Comparison of ENCODE assay signal across 8 cellular contexts in genomic region chr1:32073387-32074229, GRCh38. TPM values are rescaled to one million over a fixed set of nuclear protein-coding genes. Genes with fewer than 3 reads are reported as not detected.
A peak's percentile ranks its signal among the peaks of the same experiment; 100 is the strongest.
DNase-seq lines count a peak whose midpoint lies in the region; ATAC-seq, FAIRE-seq and TF ChIP-seq lines count a peak whose summit lies in the region.

No MANE protein-coding gene starts in this region.

- H3K9me3 ChIP-seq in Caco-2 = no peaks in the 10 kb centered on the region
- no peaks in the 10 kb centered on the region for H3K9me3 ChIP-seq in K562 (replicated peaks; ENCODE audit: control insufficient read depth, insufficient read depth, low read depth, low read length)
- no peaks in the 10 kb centered on the region for H3K9me3 ChIP-seq in right lobe of liver

- peaks cover 21% of the 10 kb centered on the region for H3K79me2 ChIP-seq in K562 (ENCODE audit: control insufficient read depth, insufficient read depth, low read length)

- POLR2A ChIA-PET in Caco-2 (lab: Charles Lee) (interaction anchor here (0.6 to 1.4 kb wide), 4 partner anchors 18 to 262 kb away, joined by 3 to 9 read pairs (median 6); partner anchors contain the start of gene KPNA6), K562 (lab: Yijun Ruan, JAX) (interaction anchor here (0.5 to 2.7 kb wide), 29 partner anchors 8 to 358 kb away, joined by 3 to 17 read pairs (median 4); partner anchors contain the start of genes CCDC28B, KPNA6 and MARCKSL1)

- TF ChIP-seq POLR2A in K562 (conservative IDR thresholded peaks at IDR 0.05) (no peak), right lobe of liver (IDR thresholded peaks at IDR 0.05) (no peak)

- in situ Hi-C loops in K562 (cut with MboI) = no loop called here

- H3K4me3 Mint-ChIP-seq in Caco-2 (ENCODE audit: unreplicated experiment) = peak overlapping the region; percentile 88

- peaks cover 11% of the 10 kb centered on the region for H3K36me3 Mint-ChIP-seq in Caco-2 (ENCODE audit: insufficient read depth, unreplicated experiment)

- ATAC-seq in HG03159 (IDR thresholded peaks at IDR 0.05; ENCODE audit: unreplicated experiment) = peak; percentile 24
- peak; percentile 68 for ATAC-seq in K562
- ATAC-seq in right lobe of liver = no peak
- no peak for ATAC-seq in HG02852 (IDR thresholded peaks at IDR 0.05; ENCODE audit: unreplicated experiment)

- peaks cover 16% of the 10 kb centered on the region for H3K4me1 Mint-ChIP-seq in Caco-2 (ENCODE audit: low read depth, unreplicated experiment)

- CTCF ChIA-PET in Caco-2 (lab: Charles Lee) (interaction anchor here (0.6 to 2.2 kb wide), 14 partner anchors 11 to 492 kb away, joined by 3 to 9 read pairs (median 4); partner anchors contain the start of gene KPNA6), K562 (lab: Yijun Ruan, JAX; ENCODE audit: low intra/inter-chr PET ratio) (interaction anchor here (0.5 kb wide), 1 partner anchor 61 kb away, joined by 4 read pairs; no protein-coding TSS in a partner anchor)

- H3K27ac ChIP-seq in K562 (ENCODE audit: extremely low read depth, low read depth, low read length) (peak overlapping the region; percentile 79), right lobe of liver (peak overlapping the region; percentile 81 to 86 (median 86)), urinary bladder (ENCODE audit: low read depth) (peak overlapping the region; percentile 62)

- H3K4me3 ChIP-seq in Caco-2 (ENCODE audit: low read depth, low read length) = peak overlapping the region; percentile 79
- peak overlapping the region; percentile 83 for H3K4me3 ChIP-seq in K562
- peak overlapping the region; percentile 71 to 93 (median 83) for H3K4me3 ChIP-seq in right lobe of liver
- peak overlapping the region; percentile 72 for H3K4me3 ChIP-seq in urinary bladder (ENCODE audit: low read depth, low read length)

- peak overlapping the region; percentile 76 for H3K27ac Mint-ChIP-seq in Caco-2 (ENCODE audit: unreplicated experiment)

- H3K9ac ChIP-seq in K562 (ENCODE audit: insufficient read depth in 1 of 2, low read depth in 2 of 2, low read length in 2 of 2) = peak overlapping the region; percentile 60 to 87

- FAIRE-seq in K562 (lab: Jason Lieb, UNC) = no peak

- TF ChIP-seq CTCF in Caco-2 (IDR thresholded peaks at IDR 0.05; ENCODE audit: insufficient read depth in 1 of 2, low read depth in 1 of 2, low read length in 1 of 2, severe bottlenecking in 1 of 2, unreplicated experiment in 1 of 2) (peak in 1 of 2 experiments; percentile 31), K562 (IDR thresholded peaks at IDR 0.05 in 2 of 3, conservative IDR thresholded peaks at IDR 0.05 in 1 of 3; ENCODE audit: insufficient read depth in 2 of 3, low read depth in 1 of 3, low read length in 3 of 3) (peak; percentile 43 to 59 (median 46); a peak in 2 of 6 replicates), right lobe of liver (IDR thresholded peaks at IDR 0.05) (peak in 2 of 4 donors; percentile 4 to 22)

- H3K4me1 ChIP-seq in Caco-2 (no peaks in the 10 kb centered on the region), K562 (replicated peaks in 1 of 2; ENCODE audit: control insufficient read depth in 2 of 2, insufficient read depth in 2 of 2, low read length in 2 of 2) (peaks cover 17 to 20% of the 10 kb centered on the region in 2 experiments), right lobe of liver (peaks cover 0 to 6% (median 0%) of the 10 kb centered on the region in 4 donors), urinary bladder (ENCODE audit: insufficient read depth) (no peaks in the 10 kb centered on the region)

- 24% methylated on average over 22 of the region's 22 CpGs for WGBS in K562 (ENCODE audit: insufficient coverage, low coverage, missing lambda C conversion rate)
- 56% methylated on average over 16 of the region's 22 CpGs for WGBS in right lobe of liver (ENCODE audit: insufficient coverage, low coverage, low lambda C conversion rate, missing lambda C conversion rate)
- 36% methylated on average over 22 of the region's 22 CpGs for WGBS in urinary bladder

- H3K36me3 ChIP-seq in Caco-2 (ENCODE audit: control insufficient read depth, insufficient read depth, low read length) = no peaks in the 10 kb centered on the region
- peaks cover 33% of the 10 kb centered on the region; the same call in 2 of the 3 replicates for H3K36me3 ChIP-seq in K562 (ENCODE audit: control insufficient read depth, insufficient read depth, low read length)
- H3K36me3 ChIP-seq in right lobe of liver = peaks cover 0 to 22% (median 8%) of the 10 kb centered on the region in 4 donors
- H3K36me3 ChIP-seq in urinary bladder (ENCODE audit: insufficient read depth) = no peaks in the 10 kb centered on the region

- H4K20me1 ChIP-seq in K562 (replicated peaks; ENCODE audit: control insufficient read depth, insufficient read depth, low read length) = no peaks in the 10 kb centered on the region; the same call in 1 of the 2 replicates

- H3K4me2 ChIP-seq in K562 (ENCODE audit: insufficient read depth, low read length) = peak overlapping the region; percentile 89

- DNase-seq in Caco-2 (no peak), K562 (ENCODE audit: extremely low read depth in 1 of 4, low spot score in 3 of 4) (no peak), right lobe of liver (no peak), SIG-M5 treated with dmso at 0.1 percent for 504 hours (lab: John Stamatoyannopoulos, UW; ENCODE audit: unreplicated experiment) (no peak), NCI-H774 (lab: John Stamatoyannopoulos, UW) (no peak)

- no peak for TF ChIP-seq EP300 in K562 (IDR thresholded peaks at IDR 0.05; ENCODE audit: low read length)

- no peak; a peak in 1 of 4 replicates for TF ChIP-seq RAD21 in K562 (CRISPR knock-in tag; conservative IDR thresholded peaks at IDR 0.05 in 1 of 2, IDR thresholded peaks at IDR 0.05 in 1 of 2)

- H3K27me3 ChIP-seq in Caco-2 (replicated peaks; ENCODE audit: control insufficient read depth, insufficient read depth, low read length) (no peaks in the 10 kb centered on the region), K562 (ENCODE audit: control insufficient read depth in 2 of 2, insufficient read depth in 2 of 2, low read length in 2 of 2) (no peaks in the 10 kb centered on the region), right lobe of liver (no peaks in the 10 kb centered on the region)

- H2AFZ ChIP-seq in K562 (ENCODE audit: low read depth, low read length) = peak overlapping the region; percentile 99

- H3K9me1 ChIP-seq in K562 (ENCODE audit: control insufficient read depth, insufficient read depth, low read length) = peaks cover 4% of the 10 kb centered on the region

- H3K9me3 Mint-ChIP-seq in Caco-2 (ENCODE audit: unreplicated experiment) = no peaks in the 10 kb centered on the region

- H3K27me3 Mint-ChIP-seq in Caco-2 (ENCODE audit: insufficient read depth, unreplicated experiment) = no peaks in the 10 kb centered on the region

- intact Hi-C loops in Caco-2 (cut with micrococcal nuclease; ENCODE audit: unreplicated experiment) = loop anchor here (2.0 kb wide), 1 partner anchor 35 kb away; the partner anchor contains the start of gene KPNA6
- intact Hi-C loops in K562 (cut with micrococcal nuclease) = loop anchor here (2.0 kb wide), 2 partner anchors 35 to 105 kb away; partner anchors contain the start of genes KPNA6 and TXLNA
- intact Hi-C loops in right lobe of liver (cut with DNase I) = no loop called here

- BruUV-seq in Caco-2 (replicated peaks; lab: Mats Ljungman, UMichigan) (TSS peak; percentile 50), K562 (replicated peaks; lab: Mats Ljungman, UMichigan) (TSS peak; percentile 59)

RNA-seq across cellular contexts. Expression of gene TMEM39B, which starts 0.9 kb away (rescaled TPM):
- total RNA-seq in Caco-2 (2022) (9.8 and 12.1 TPM in 2 replicates), K562 (2014; rRNA removed) (6.0 and 9.5 TPM in 2 replicates), K562 (2014; rRNA removed; fragmentation: Illumina TruSeq; extraction: Trizol) (4.9 and 6.9 TPM in 2 replicates), K562 (2015; rRNA removed; fragmentation: Illumina TruSeq; extraction: Trizol) (10.9 and 11.0 TPM in 2 replicates), K562 (2021) (28.5 and 29.3 TPM in 2 replicates), right lobe of liver (10 to 100 TPM in 1 of 6 experiments, 1 to 10 TPM in 5; 4.0 to 10.3 (median 6.3) TPM), urinary bladder (4.2 TPM)
- 12.4 and 38.5 TPM in 2 replicates for total RNA-seq in K562 (2011; cell fraction: chromatin; rRNA removed; ENCODE audit: low replicate concordance)
- 42.0 and 48.5 TPM in 2 replicates for total RNA-seq in K562 (2011; cell fraction: nucleolus; rRNA removed)
- total RNA-seq in K562 (2011; cell fraction: nucleoplasm; rRNA removed) = 31.2 and 37.3 TPM in 2 replicates
- polyA plus RNA-seq in K562 (2011; rRNA removed) (9.7 and 22.5 TPM in 2 replicates), K562 (2014; fragmentation: Illumina TruSeq; extraction: Trizol) (17.4 and 17.7 TPM in 2 replicates), K562 (2014; fragmentation: Nextera tagmentation; extraction: Ambion mirVana) (1 to 10 TPM in 1 of 2 experiments, under 1 TPM in 1; 0.92 to 3.5 TPM), K562 (2014; rRNA removed) (10.9 and 12.2 TPM in 2 replicates), urinary bladder (16.0 TPM)
- polyA plus RNA-seq in K562 (2011; cell fraction: cytosol; rRNA removed) = 35.8 and 45.0 TPM in 2 replicates
- polyA plus RNA-seq in K562 (2011; cell fraction: nucleus; rRNA removed) = 26.6 and 34.6 TPM in 2 replicates
- 27.8 and 28.1 TPM in 2 replicates for polyA plus RNA-seq in K562 (2012)
- 12.3 and 16.2 TPM in 2 replicates for polyA minus RNA-seq in K562 (2011; rRNA and poly(A)+ RNA removed)
- polyA minus RNA-seq in K562 (2011; cell fraction: cytosol; rRNA and poly(A)+ RNA removed) = 24.0 and 24.4 TPM in 2 replicates
- polyA minus RNA-seq in K562 (2011; cell fraction: nucleus; rRNA and poly(A)+ RNA removed) = 11.2 and 12.8 TPM in 2 replicates

RNA-seq across cellular contexts. Expression of gene KPNA6, which starts 34.2 kb away (rescaled TPM):
- total RNA-seq in Caco-2 (2022) (49.8 and 52.8 TPM in 2 replicates), K562 (2014; rRNA removed) (20.1 and 26.7 TPM in 2 replicates), K562 (2014; rRNA removed; fragmentation: Illumina TruSeq; extraction: Trizol) (42.5 and 50.0 TPM in 2 replicates), K562 (2015; rRNA removed; fragmentation: Illumina TruSeq; extraction: Trizol) (36.9 and 38.9 TPM in 2 replicates), K562 (2021) (54.6 and 57.9 TPM in 2 replicates), right lobe of liver (10 to 100 TPM; 23.4 to 44.6 (median 34.0) TPM), urinary bladder (27.8 TPM)
- total RNA-seq in K562 (2011; cell fraction: chromatin; rRNA removed; ENCODE audit: low replicate concordance) = 44.4 and 59.0 TPM in 2 replicates
- 21.2 and 22.4 TPM in 2 replicates for total RNA-seq in K562 (2011; cell fraction: nucleolus; rRNA removed)
- total RNA-seq in K562 (2011; cell fraction: nucleoplasm; rRNA removed) = 36.6 and 51.3 TPM in 2 replicates
- polyA plus RNA-seq in K562 (2011; rRNA removed) (36.6 and 41.6 TPM in 2 replicates), K562 (2014; fragmentation: Illumina TruSeq; extraction: Trizol) (26.6 and 30.0 TPM in 2 replicates), K562 (2014; fragmentation: Nextera tagmentation; extraction: Ambion mirVana) (10 to 100 TPM; 24.8 to 32.2 TPM), K562 (2014; rRNA removed) (27.6 and 32.2 TPM in 2 replicates), urinary bladder (17.1 TPM)
- 18.7 and 33.1 TPM in 2 replicates for polyA plus RNA-seq in K562 (2011; cell fraction: cytosol; rRNA removed)
- 17.1 and 19.8 TPM in 2 replicates for polyA plus RNA-seq in K562 (2011; cell fraction: nucleus; rRNA removed)
- 15.1 and 15.2 TPM in 2 replicates for polyA plus RNA-seq in K562 (2012)
- polyA minus RNA-seq in K562 (2011; rRNA and poly(A)+ RNA removed) = 47.4 and 66.2 TPM in 2 replicates
- polyA minus RNA-seq in K562 (2011; cell fraction: cytosol; rRNA and poly(A)+ RNA removed) = 27.6 and 34.9 TPM in 2 replicates
- 8.8 and 20.9 TPM in 2 replicates for polyA minus RNA-seq in K562 (2011; cell fraction: nucleus; rRNA and poly(A)+ RNA removed)

RNA-seq across cellular contexts. Expression of gene KHDRBS1, which starts 59.9 kb away (rescaled TPM):
- total RNA-seq in Caco-2 (2022) = 131 and 137 TPM in 2 replicates
- total RNA-seq in K562 (2011; cell fraction: chromatin; rRNA removed; ENCODE audit: low replicate concordance) = 35.0 and 69.1 TPM in 2 replicates
- total RNA-seq in K562 (2011; cell fraction: nucleolus; rRNA removed) = 25.7 and 30.0 TPM in 2 replicates
- total RNA-seq in K562 (2011; cell fraction: nucleoplasm; rRNA removed) = 48.0 and 76.6 TPM in 2 replicates
- 119 and 120 TPM in 2 replicates for total RNA-seq in K562 (2014; rRNA removed)
- total RNA-seq in K562 (2014; rRNA removed; fragmentation: Illumina TruSeq; extraction: Trizol) = 114 and 125 TPM in 2 replicates
- 97.2 and 102 TPM in 2 replicates for total RNA-seq in K562 (2015; rRNA removed; fragmentation: Illumina TruSeq; extraction: Trizol)
- total RNA-seq in K562 (2021) = 234 and 257 TPM in 2 replicates
- 53.7 and 55.5 TPM in 2 replicates for polyA plus RNA-seq in K562 (2011; rRNA removed)
- polyA plus RNA-seq in K562 (2011; cell fraction: cytosol; rRNA removed) = 42.2 and 48.3 TPM in 2 replicates
- 41.0 and 48.4 TPM in 2 replicates for polyA plus RNA-seq in K562 (2011; cell fraction: nucleus; rRNA removed)
- polyA plus RNA-seq in K562 (2012) = 191 and 193 TPM in 2 replicates
- 199 and 203 TPM in 2 replicates for polyA plus RNA-seq in K562 (2014; fragmentation: Illumina TruSeq; extraction: Trizol)
- polyA plus RNA-seq in K562 (2014; fragmentation: Nextera tagmentation; extraction: Ambion mirVana) = 10 to 100 TPM; 48.4 to 53.2 TPM
- 116 and 140 TPM in 2 replicates for polyA plus RNA-seq in K562 (2014; rRNA removed)
- 36.1 and 52.7 TPM in 2 replicates for polyA minus RNA-seq in K562 (2011; rRNA and poly(A)+ RNA removed)
- polyA minus RNA-seq in K562 (2011; cell fraction: cytosol; rRNA and poly(A)+ RNA removed) = 70.3 and 82.8 TPM in 2 replicates
- polyA minus RNA-seq in K562 (2011; cell fraction: nucleus; rRNA and poly(A)+ RNA removed) = 17.4 and 34.9 TPM in 2 replicates
- total RNA-seq in right lobe of liver = 10 to 100 TPM; 22.8 to 38.2 (median 34.0) TPM
- total RNA-seq in urinary bladder = 84.8 TPM
- polyA plus RNA-seq in urinary bladder = 85.0 TPM

Comparison
In these comparisons a context has a peak if more than half of its experiments do, and no peak if none do; other contexts are left out.
1. ATAC-seq: peak in HG03159 (single experiment) and K562 (single experiment); none in right lobe of liver (0 of 4) and HG02852 (single experiment).
2. intact Hi-C loops: an anchor here in Caco-2 (2.0 kb wide) and K562 (2.0 kb wide); none called in right lobe of liver.
3. Peak in every context shown above with its lines, with median percentiles within 50 percentile points of each other: H3K4me3 ChIP-seq and H3K27ac ChIP-seq.